1 cellular context compared by ENCODE assay signal in genomic region chr3:115804722-115805121, GRCh38.
TF ChIP-seq lines count a peak whose summit lies in the region.

No MANE protein-coding gene starts in this region.

TF ChIP-seq in IMR-90, 13 proteins besides CTCF, POLR2A, EP300 and RAD21 (continued from another document):
- no peak for TF ChIP-seq MXI1 (IDR thresholded peaks at IDR 0.05; ENCODE audit: borderline replicate concordance, low read depth, low read length)
- TF ChIP-seq BHLHE40 (IDR thresholded peaks at IDR 0.05; ENCODE audit: low read depth, low read length): peak; percentile 70
- TF ChIP-seq RCOR1 (IDR thresholded peaks at IDR 0.05; ENCODE audit: insufficient replicate concordance, low read length): no peak
- peak; percentile 99 for TF ChIP-seq CEBPB (IDR thresholded peaks at IDR 0.05; ENCODE audit: low read depth, low read length)
- TF ChIP-seq FOS (IDR thresholded peaks at IDR 0.05; ENCODE audit: low read depth, low read length): peak; percentile 80; the same call in 1 of the 2 replicates
- TF ChIP-seq SMC3 (IDR thresholded peaks at IDR 0.05; ENCODE audit: low read depth, low read length): no peak
